ENCODE assay signal across 16 cellular contexts in the genomic region with DNA sequence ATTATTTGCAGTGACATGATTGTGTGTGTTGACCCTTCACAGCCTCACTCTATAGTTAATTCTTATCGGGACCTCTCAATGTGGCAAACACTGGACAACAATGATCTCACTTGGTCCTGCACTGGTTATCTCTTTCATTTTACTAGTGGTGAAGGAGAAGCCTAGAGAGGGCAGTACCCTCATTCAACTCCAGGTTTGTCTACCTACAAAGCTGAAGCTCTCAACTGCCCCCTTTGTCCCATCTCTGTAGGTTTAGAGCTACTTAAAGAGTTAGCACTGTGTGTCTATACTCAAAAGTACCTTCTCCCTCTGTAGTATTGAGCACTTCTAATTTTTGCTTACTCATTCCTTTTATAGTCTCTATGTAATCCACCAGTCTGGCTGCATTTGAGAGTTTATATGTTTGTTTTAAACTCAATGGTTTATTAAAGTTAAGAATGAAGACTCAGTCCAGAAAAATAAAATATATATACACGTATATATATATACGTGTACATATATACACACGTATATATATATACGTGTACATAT. TPM values are rescaled to one million over a fixed set of nuclear protein-coding genes. Genes with fewer than 3 reads are reported as not detected.
DNase-seq lines count a peak whose midpoint lies in the region; ATAC-seq and TF ChIP-seq lines count a peak whose summit lies in the region.
"Had no signal": no experiment of that assay in that cellular context is flagged by ENCODE, and none has a peak within 500 bp of the region (broad histone marks: within the 10 kb centered on the region; RNA-seq: fewer than 3 reads in every experiment).

No MANE protein-coding gene starts in this region.

- no peak overlapping the region for H3K4me3 Mint-ChIP-seq in T-cell
- H3K4me3 Mint-ChIP-seq: B cell; CD4-positive, alpha-beta T cell had no signal

- no peaks in the 10 kb centered on the region for H3K9me3 Mint-ChIP-seq in T-cell
- H3K9me3 Mint-ChIP-seq: CD4-positive, alpha-beta T cell had no signal

- H3K56ac ChIP-seq in mesendoderm (ENCODE audit: low read length): no peak overlapping the region

- POLR2A ChIA-PET in T-cell (lab: Charles Lee): interaction anchor here in 1 of 2 donors (0.6 kb wide), 1 partner anchor 49 kb away, joined by 3 read pairs; no protein-coding TSS in a partner anchor

- intact Hi-C loops in left ventricle myocardium inferior (cut with micrococcal nuclease): no loop called here
- intact Hi-C loops in right cardiac atrium (cut with DNase I): no loop called here

- H3K4me1 Mint-ChIP-seq in T-cell: no peaks in the 10 kb centered on the region
- H3K4me1 Mint-ChIP-seq: B cell had no signal

- H4K5ac ChIP-seq in mesendoderm (ENCODE audit: low read length): no peak overlapping the region

- H3K4ac ChIP-seq in mesendoderm (ENCODE audit: low read depth, low read length): no peak overlapping the region

- no peak for ATAC-seq in right cardiac atrium
- no peak for ATAC-seq in GM18870 (IDR thresholded peaks at IDR 0.05; ENCODE audit: unreplicated experiment)
- ATAC-seq in T-cell (replicated peaks in 1 of 4): no peak

- no peak overlapping the region for H3K9ac ChIP-seq in mesendoderm (ENCODE audit: low read length)
- H3K9ac ChIP-seq: GM23248 had no signal

- H3K27ac Mint-ChIP-seq in T-cell: no peak overlapping the region
- H3K27ac Mint-ChIP-seq: B cell; CD4-positive, alpha-beta T cell had no signal

- WGBS in right cardiac atrium: 90% methylated on average over 5 of the region's 5 CpGs
- WGBS in mesendoderm (ENCODE audit: extremely low coverage, insufficient coverage, low lambda C conversion rate): no CpG with 5 or more reads among the region's 5 CpGs

- H3K36me3 ChIP-seq in left ventricle myocardium inferior: no peaks in the 10 kb centered on the region
- no peaks in the 10 kb centered on the region for H3K36me3 ChIP-seq in mesendoderm (ENCODE audit: control insufficient read depth, insufficient read depth, low read length)

- no peak overlapping the region for H2BK120ac ChIP-seq in mesendoderm (ENCODE audit: low read depth, low read length)

- peaks cover 4 to 6% of the 10 kb centered on the region in 2 donors for H3K27me3 Mint-ChIP-seq in T-cell

- H3K4me1 ChIP-seq in left ventricle myocardium inferior: peaks cover 33% of the 10 kb centered on the region
- H3K4me1 ChIP-seq in right cardiac atrium (ENCODE audit: control insufficient read depth, insufficient read depth, low read length): peaks cover 4% of the 10 kb centered on the region
- peaks cover 6% of the 10 kb centered on the region for H3K4me1 ChIP-seq in mesendoderm (ENCODE audit: control insufficient read depth, low read depth, low read length)

- no peaks in the 10 kb centered on the region for H3K36me3 Mint-ChIP-seq in T-cell

- no peak overlapping the region for H3K27ac ChIP-seq in left ventricle myocardium inferior (replicated peaks)
- no peak overlapping the region for H3K27ac ChIP-seq in right cardiac atrium (ENCODE audit: low read length)
- no peak overlapping the region for H3K27ac ChIP-seq in mesendoderm (ENCODE audit: low read depth, low read length)
- H3K27ac ChIP-seq: GM23248, HL-60 had no signal

- H2BK5ac ChIP-seq in mesendoderm (ENCODE audit: low read length): no peak overlapping the region

- DNase-seq in left ventricle myocardium inferior (no peak), right cardiac atrium (no peak), OCI-M1 (lab: John Stamatoyannopoulos, UW) (peak; percentile 30), cardiac fibroblast (ENCODE audit: low read depth in 2 of 2) (no peak), mesendoderm (peak; percentile 53), SHP77 (lab: John Stamatoyannopoulos, UW) (no peak), T-cell (no peak)
- DNase-seq: 8988T; C1 segment of cervical spinal cord; CD4-positive, alpha-beta T cell; DND-41; GDM1; GM23248 had no signal

- no peak overlapping the region for H2BK15ac ChIP-seq in mesendoderm (replicated peaks; ENCODE audit: low read depth)

- no peaks in the 10 kb centered on the region for H3K79me1 ChIP-seq in mesendoderm (ENCODE audit: low read length)

- no peak overlapping the region for H2AK5ac ChIP-seq in mesendoderm (ENCODE audit: low read length)

- CTCF ChIA-PET in T-cell (lab: Charles Lee): no interaction called here

- H3K23ac ChIP-seq in mesendoderm (ENCODE audit: low read length): no peak overlapping the region

- no peak overlapping the region for H3K4me3 ChIP-seq in left ventricle myocardium inferior
- H3K4me3 ChIP-seq in right cardiac atrium (ENCODE audit: low read length): no peak overlapping the region
- H3K4me3 ChIP-seq in cardiac fibroblast (replicated peaks in 1 of 2; ENCODE audit: low read depth in 2 of 2, low read length in 2 of 2): no peak overlapping the region
- H3K4me3 ChIP-seq in mesendoderm (ENCODE audit: low read length): no peak overlapping the region
- H3K4me3 ChIP-seq: GM23248 had no signal

- H4K8ac ChIP-seq in mesendoderm (ENCODE audit: low read depth, low read length): no peak overlapping the region

- H3K79me2 ChIP-seq in mesendoderm (ENCODE audit: control insufficient read depth, insufficient read depth, low read length): no peaks in the 10 kb centered on the region

- no peaks in the 10 kb centered on the region for H3K9me3 ChIP-seq in left ventricle myocardium inferior (replicated peaks)
- no peaks in the 10 kb centered on the region for H3K9me3 ChIP-seq in right cardiac atrium (ENCODE audit: control insufficient read depth, low read length)

- no peak overlapping the region for H3K4me2 ChIP-seq in mesendoderm (ENCODE audit: low read length)

- TF ChIP-seq CTCF in left ventricle myocardium inferior (IDR thresholded peaks at IDR 0.05; ENCODE audit: borderline replicate concordance): peak; percentile 30
- peak; percentile 7 for TF ChIP-seq CTCF in cardiac fibroblast (IDR thresholded peaks at IDR 0.05; ENCODE audit: low read depth, low read length)

- H3K27me3 ChIP-seq in left ventricle myocardium inferior (ENCODE audit: low read depth) (no peaks in the 10 kb centered on the region), right cardiac atrium (ENCODE audit: control insufficient read depth, insufficient read depth) (no peaks in the 10 kb centered on the region), mesendoderm (ENCODE audit: insufficient read depth, low read length, poor library complexity) (no peaks in the 10 kb centered on the region)

- no peak overlapping the region for H3K18ac ChIP-seq in mesendoderm (ENCODE audit: low read length)

RNA-seq across cellular contexts. Expression of gene BCL9, which starts 40.9 kb away (rescaled TPM):
- total RNA-seq in left ventricle myocardium inferior (12.0 TPM), right cardiac atrium (10 to 100 TPM; 16.9 to 23.8 (median 20.6) TPM), T-cell (10 to 100 TPM; 14.9 to 19.2 (median 15.8) TPM)
- polyA plus RNA-seq in right cardiac atrium: 8.7 TPM
- polyA plus RNA-seq in mesendoderm (2013, experiment 1 of 2): 35.3 TPM
- polyA plus RNA-seq in mesendoderm (2013, experiment 2 of 2): 36.2 TPM

Comparison
In these comparisons a context has a peak if more than half of its experiments do, and no peak if none do; other contexts are left out.
1. DNase-seq: peak in OCI-M1 (single experiment) and mesendoderm (single experiment); none in left ventricle myocardium inferior (single experiment), right cardiac atrium (0 of 3), cardiac fibroblast (0 of 2), SHP77 (0 of 2) and T-cell (0 of 34).